In the genomic region with DNA sequence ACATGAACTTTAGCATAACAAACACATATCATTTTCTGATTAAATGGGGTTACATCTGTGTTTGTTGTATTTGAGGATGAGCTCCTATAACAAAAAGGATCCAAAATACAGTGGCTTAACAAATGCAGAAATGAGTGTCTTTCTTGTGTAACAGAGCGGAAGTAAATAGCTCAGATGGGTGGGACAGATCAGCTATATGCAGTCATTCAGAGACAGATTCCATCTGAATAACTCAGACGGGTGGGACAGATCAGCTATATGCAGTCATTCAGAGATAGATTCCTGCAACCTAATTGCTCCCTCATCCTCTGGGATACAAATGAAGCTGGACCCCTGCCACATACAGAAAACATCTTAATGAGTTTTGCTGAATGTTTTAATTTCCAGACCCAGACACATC, we compare ENCODE assay signal across 13 cellular contexts.
DNase-seq lines count a peak whose midpoint lies in the region; ATAC-seq, FAIRE-seq and TF ChIP-seq lines count a peak whose summit lies in the region.
"Had no signal": no experiment of that assay in that cellular context is flagged by ENCODE, and none has a peak within 500 bp of the region (broad histone marks: within the 10 kb centered on the region; RNA-seq: fewer than 3 reads in every experiment).

No MANE protein-coding gene starts in this region.

- intact Hi-C loops in Calu3 (cut with micrococcal nuclease; ENCODE audit: unreplicated experiment), result no loop called here
- intact Hi-C loops in body of pancreas (cut with DNase I), result no loop called here

- BruUV-seq in Calu3 (replicated peaks; lab: Mats Ljungman, UMichigan), result no TSS peak

- no peak overlapping the region for H3K4me3 Mint-ChIP-seq in Calu3 (ENCODE audit: low read depth, unreplicated experiment)
- no peak overlapping the region for H3K4me3 Mint-ChIP-seq in neural crest cell
- H3K4me3 Mint-ChIP-seq: stimulated activated memory B cell treated with anti-CD40 and anti-IgM and Interleukin-4, amounts not matched to agents 10 μg/mL and 1 μg/mL and 100 μg/mL, for 72 hours had no signal

- H3K27me3 ChIP-seq in body of pancreas, result no peaks in the 10 kb centered on the region

- ATAC-seq in body of pancreas, result no peak
- ATAC-seq: lower lobe of right lung; stimulated activated memory B cell treated with anti-CD40 and anti-IgM and Interleukin-4, amounts not matched to agents 10 μg/mL and 1 μg/mL and 100 μg/mL, for 72 hours had no signal

- no peaks in the 10 kb centered on the region for H3K36me3 ChIP-seq in body of pancreas (replicated peaks in 1 of 2; ENCODE audit: insufficient read depth in 1 of 2, low read depth in 2 of 2)
- H3K36me3 ChIP-seq: lower lobe of right lung had no signal

- H3K4me1 Mint-ChIP-seq in Calu3 (ENCODE audit: low read depth, unreplicated experiment), result peaks cover 41% of the 10 kb centered on the region
- peaks cover 26% of the 10 kb centered on the region for H3K4me1 Mint-ChIP-seq in neural crest cell
- H3K4me1 Mint-ChIP-seq: stimulated activated memory B cell treated with anti-CD40 and anti-IgM and Interleukin-4, amounts not matched to agents 10 μg/mL and 1 μg/mL and 100 μg/mL, for 72 hours had no signal

- H3K4me1 ChIP-seq in body of pancreas, result no peaks in the 10 kb centered on the region
- H3K4me1 ChIP-seq: lower lobe of right lung had no signal

- WGBS in body of pancreas, 2 donors, result 88 to 95% methylated on average over 2 of the region's 2 CpGs

- H3K27me3 Mint-ChIP-seq in Calu3 (ENCODE audit: unreplicated experiment), result no peaks in the 10 kb centered on the region
- H3K27me3 Mint-ChIP-seq in neural crest cell (ENCODE audit: low read depth), result no peaks in the 10 kb centered on the region
- H3K27me3 Mint-ChIP-seq: stimulated activated memory B cell treated with anti-CD40 and anti-IgM and Interleukin-4, amounts not matched to agents 10 μg/mL and 1 μg/mL and 100 μg/mL, for 72 hours had no signal

- H3K27ac Mint-ChIP-seq in Calu3 (ENCODE audit: unreplicated experiment), result peak overlapping the region; percentile 97
- peak overlapping the region; percentile 15 for H3K27ac Mint-ChIP-seq in neural crest cell (ENCODE audit: unreplicated experiment)
- H3K27ac Mint-ChIP-seq: stimulated activated memory B cell treated with anti-CD40 and anti-IgM and Interleukin-4, amounts not matched to agents 10 μg/mL and 1 μg/mL and 100 μg/mL, for 72 hours had no signal

- no peak overlapping the region for H3K27ac ChIP-seq in body of pancreas
- H3K27ac ChIP-seq: KMS-11, lower lobe of right lung had no signal

- H3K9me3 Mint-ChIP-seq in Calu3 (ENCODE audit: low read depth, unreplicated experiment) (no peaks in the 10 kb centered on the region), neural crest cell (peaks cover 3% of the 10 kb centered on the region)
- H3K9me3 Mint-ChIP-seq: stimulated activated memory B cell treated with anti-CD40 and anti-IgM and Interleukin-4, amounts not matched to agents 10 μg/mL and 1 μg/mL and 100 μg/mL, for 72 hours had no signal

- no peak overlapping the region for H3K4me3 ChIP-seq in body of pancreas
- H3K4me3 ChIP-seq: lower lobe of right lung had no signal

- TF ChIP-seq POLR2A in body of pancreas (IDR thresholded peaks at IDR 0.05), result no peak

- H3K9me3 ChIP-seq in body of pancreas, result no peaks in the 10 kb centered on the region
- H3K9me3 ChIP-seq: lower lobe of right lung had no signal

- CTCF ChIA-PET in Calu3 (lab: Charles Lee), result interaction anchor here (1.0 to 1.1 kb wide), 3 partner anchors 19 to 1543 kb away, joined by 3 to 4 read pairs (median 4); no protein-coding TSS in a partner anchor

- TF ChIP-seq CTCF in Calu3 (IDR thresholded peaks at IDR 0.05; ENCODE audit: unreplicated experiment), result no peak
- no peak for TF ChIP-seq CTCF in neural crest cell (conservative IDR thresholded peaks at IDR 0.05)
- TF ChIP-seq CTCF in D721Med (IDR thresholded peaks at IDR 0.05; ENCODE audit: insufficient read depth, missing control alignments), result no peak
- TF ChIP-seq CTCF in body of pancreas (IDR thresholded peaks at IDR 0.05), result no peak

- FAIRE-seq in D721Med (lab: Jason Lieb, UNC), result no peak

- DNase-seq in Calu3, result peak; percentile 46
- DNase-seq in MV-4-11 (lab: John Stamatoyannopoulos, UW), result peak; percentile 47
- peak; percentile 93 for DNase-seq in dedifferentiated amniotic fluid mesenchymal stem cell (ENCODE audit: extremely low spot score)
- no peak for DNase-seq in neural crest cell (ENCODE audit: low read depth, low spot score)
- no peak for DNase-seq in D721Med (ENCODE audit: insufficient read length, low spot score)
- no peak for DNase-seq in stimulated activated CD4-positive, alpha-beta T cell treated with anti-CD3 and anti-CD28 coated beads, Interleukin-12 subunit alpha, Interleukin-12 subunit beta, amount 100 ng/mL, for 4 hours
- no peak for DNase-seq in NCI-H2107 (lab: John Stamatoyannopoulos, UW)
- DNase-seq in body of pancreas, result no peak
- DNase-seq: activated naive CD4-positive, alpha-beta T cell; DND-41; lower lobe of right lung had no signal

- H3K36me3 Mint-ChIP-seq in Calu3 (ENCODE audit: insufficient read depth, unreplicated experiment) (no peaks in the 10 kb centered on the region), neural crest cell (ENCODE audit: low read depth) (peaks cover 2% of the 10 kb centered on the region)
- H3K36me3 Mint-ChIP-seq: stimulated activated memory B cell treated with anti-CD40 and anti-IgM and Interleukin-4, amounts not matched to agents 10 μg/mL and 1 μg/mL and 100 μg/mL, for 72 hours had no signal

Comparison
In these comparisons a context has a peak if more than half of its experiments do, and no peak if none do; other contexts are left out.
1. DNase-seq: peak in Calu3 (single experiment), MV-4-11 (single experiment) and dedifferentiated amniotic fluid mesenchymal stem cell (single experiment); none in neural crest cell (single experiment), D721Med (single experiment), stimulated activated CD4-positive, alpha-beta T cell treated with anti-CD3 and anti-CD28 coated beads, Interleukin-12 subunit alpha, Interleukin-12 subunit beta, amount 100 ng/mL, for 4 hours (single experiment), NCI-H2107 (single experiment) and body of pancreas (0 of 4).